ENCODE assay signal across 18 cellular contexts in the genomic region with DNA sequence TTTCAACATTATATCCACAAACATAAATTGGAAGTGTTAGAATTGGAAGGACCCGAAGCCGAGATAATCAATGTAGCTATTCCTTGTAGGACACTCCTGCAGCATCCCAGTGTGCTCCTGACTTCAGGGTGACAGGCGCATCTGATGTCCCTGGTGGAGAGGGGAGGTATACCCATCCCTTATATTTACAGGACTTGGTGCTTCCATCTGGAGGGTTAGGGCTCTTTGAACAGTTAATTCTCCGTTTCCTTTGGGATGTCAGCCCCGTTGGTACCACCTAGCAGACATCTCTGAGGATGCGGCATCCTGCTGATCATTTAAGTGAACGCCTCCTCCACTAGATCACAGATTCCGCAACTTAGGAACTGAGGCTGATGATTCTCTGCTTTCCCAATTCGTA.
"Had no signal": no experiment of that assay in that cellular context is flagged by ENCODE, and none has a peak within 500 bp of the region (broad histone marks: within the 10 kb centered on the region; RNA-seq: fewer than 3 reads in every experiment).

No MANE protein-coding gene starts in this region.

- H3K9me3 Mint-ChIP-seq: activated naive CD4-positive, alpha-beta T cell treated with anti-CD3 and anti-CD28 coated beads, Interleukin-2, amount 50 U/mL, for 72 hours; activated T-cell treated with anti-CD3 and anti-CD28 coated beads, Interleukin-2, amount 50 U/mL, for 24 hours; brain; central memory CD8-positive, alpha-beta T cell; mesothelial cell of epicardium had no signal

- H2AFZ ChIP-seq: hepatocyte, parathyroid adenoma had no signal

- H3K4me1 Mint-ChIP-seq: activated CD8-positive, alpha-beta memory T cell treated with anti-CD3 and anti-CD28 coated beads, Interleukin-2, amount 10 ng/mL, durations not matched to agents 7 days and 5 days; central memory CD8-positive, alpha-beta T cell; mesothelial cell of epicardium had no signal

- ATAC-seq: activated CD8-positive, alpha-beta memory T cell treated with anti-CD3 and anti-CD28 coated beads, Interleukin-2, amount 10 ng/mL, durations not matched to agents 7 days and 5 days; activated naive CD4-positive, alpha-beta T cell treated with anti-CD3 and anti-CD28 coated beads, Interleukin-2, amount 50 U/mL, for 72 hours had no signal

- H3K9me3 ChIP-seq: stomach, uterus had no signal

- DNase-seq: activated CD4-positive, alpha-beta T cell treated with anti-CD3 and anti-CD28 coated beads for 1 hour; activated CD4-positive, alpha-beta T cell treated with anti-CD3 and anti-CD28 coated beads, Interleukin-2, amount 50 U/mL, for 48 hours; activated CD8-positive, alpha-beta memory T cell treated with anti-CD3 and anti-CD28 coated beads, Interleukin-2, amount 10 ng/mL, durations not matched to agents 7 days and 5 days; activated effector memory CD4-positive, alpha-beta T cell treated with Interleukin-2 at 50 U/mL for 16 hours; activated T-cell treated with anti-CD3 and anti-CD28 coated beads, Interleukin-2, amount 50 U/mL, for 24 hours; amniotic stem cell; effector memory CD4-positive, alpha-beta T cell; retina; stimulated activated CD4-positive, alpha-beta T cell treated with anti-CD3 and anti-CD28 coated beads, Interleukin-4, amount 100 ng/mL, for 4 hours; stomach; uterus had no signal

- H3K36me3 ChIP-seq: stomach, uterus had no signal

- H3K27ac ChIP-seq: hepatocyte, parathyroid adenoma, skin epidermis, stomach, uterus had no signal

- H3K27ac Mint-ChIP-seq: activated CD8-positive, alpha-beta memory T cell treated with anti-CD3 and anti-CD28 coated beads, Interleukin-2, amount 10 ng/mL, durations not matched to agents 7 days and 5 days; activated naive CD4-positive, alpha-beta T cell treated with anti-CD3 and anti-CD28 coated beads, Interleukin-2, amount 50 U/mL, for 72 hours; activated T-cell treated with anti-CD3 and anti-CD28 coated beads, Interleukin-2, amount 50 U/mL, for 24 hours; mesothelial cell of epicardium had no signal

- H3K4me2 ChIP-seq: hepatocyte had no signal

- H3K79me2 ChIP-seq: hepatocyte, parathyroid adenoma had no signal

- H3K4me3 ChIP-seq: hepatocyte, skin epidermis, stomach, uterus had no signal

- H3K4me3 Mint-ChIP-seq: activated CD8-positive, alpha-beta memory T cell treated with anti-CD3 and anti-CD28 coated beads, Interleukin-2, amount 10 ng/mL, durations not matched to agents 7 days and 5 days; activated T-cell treated with anti-CD3 and anti-CD28 coated beads, Interleukin-2, amount 50 U/mL, for 24 hours; central memory CD8-positive, alpha-beta T cell; mesothelial cell of epicardium had no signal

- H3K9ac ChIP-seq: parathyroid adenoma had no signal

- H3K36me3 Mint-ChIP-seq: activated CD8-positive, alpha-beta memory T cell treated with anti-CD3 and anti-CD28 coated beads, Interleukin-2, amount 10 ng/mL, durations not matched to agents 7 days and 5 days; brain; mesothelial cell of epicardium had no signal

- H3K4me1 ChIP-seq: parathyroid adenoma, uterus had no signal
